ENCODE assay signal across 9 cellular contexts in genomic region chr7:6010370-6010769, GRCh38. TPM values are rescaled to one million over a fixed set of nuclear protein-coding genes. Genes with fewer than 3 reads are reported as not detected.
DNase-seq lines count a peak whose midpoint lies in the region; ATAC-seq, FAIRE-seq and TF ChIP-seq lines count a peak whose summit lies in the region.
"Not testable (repeated sequence)": the region's sequence is repeated elsewhere in the genome, so short reads cannot be mapped to it uniquely, and the experiment has no call there.
"Had no signal": no experiment of that assay in that cellular context is flagged by ENCODE, and none has a peak within 500 bp of the region (broad histone marks: within the 10 kb centered on the region; RNA-seq: fewer than 3 reads in every experiment).

No MANE protein-coding gene starts in this region.

- H3K4me2 ChIP-seq in KMS-11 (peak overlapping the region; percentile 90), HepG2 (ENCODE audit: low read depth, low read length) (peak overlapping the region; percentile 71)

- H3K4me3 Mint-ChIP-seq in Calu3 (ENCODE audit: low read depth, unreplicated experiment) (peak overlapping the region; percentile 90), osteocyte (ENCODE audit: unreplicated experiment) (peak overlapping the region; percentile 85)
- peak overlapping the region; percentile 93 for H3K4me3 Mint-ChIP-seq in activated naive CD8-positive, alpha-beta T cell

- not testable (repeated sequence) for FAIRE-seq in HepG2 (lab: Jason Lieb, UNC)

- H3K27me3 ChIP-seq in KMS-11 (ENCODE audit: insufficient read depth, low read depth); HepG2 (ENCODE audit: control insufficient read depth in 1 of 2, insufficient read depth in 2 of 2, low read length in 2 of 2); upper lobe of right lung: not testable (repeated sequence)

- H3K27me3 Mint-ChIP-seq in Calu3 (ENCODE audit: unreplicated experiment); activated naive CD8-positive, alpha-beta T cell; osteocyte (ENCODE audit: unreplicated experiment): not testable (repeated sequence)

- peak overlapping the region; percentile 93; the same call in 1 of the 2 replicates for H3K9ac ChIP-seq in KMS-11
- H3K9ac ChIP-seq in HepG2 (ENCODE audit: insufficient read depth, low read depth, low read length), result not testable (repeated sequence)

- not testable (repeated sequence) for H3K27ac ChIP-seq in KMS-11, upper lobe of right lung
- H3K27ac ChIP-seq in VCaP (peak overlapping the region; percentile 9; the same call in 1 of the 2 replicates), HepG2 (ENCODE audit: extremely low read length, insufficient read depth, low read length) (peak overlapping the region; percentile 4)

- POLR2A ChIA-PET in HepG2 (lab: Yijun Ruan, JAX), result interaction anchor here (1.9 to 2.7 kb wide), 2 partner anchors 12 to 45 kb away, joined by 9 to 10 read pairs; no protein-coding TSS in a partner anchor

- CTCF ChIA-PET in Calu3 (lab: Charles Lee), result interaction anchor here (1.5 kb wide), 1 partner anchor 45 kb away, joined by 3 read pairs; no protein-coding TSS in a partner anchor
- CTCF ChIA-PET in HepG2 (lab: Yijun Ruan, JAX; ENCODE audit: low intra/inter-chr PET ratio, low total read pairs), result not testable (repeated sequence)

- TF ChIP-seq POLR2A in HepG2 (IDR thresholded peaks at IDR 0.05; ENCODE audit: insufficient read depth in 1 of 2, low read depth in 2 of 2, low read length in 2 of 2), result not testable (repeated sequence)

- H3K9me3 ChIP-seq in HepG2 (ENCODE audit: low read length); upper lobe of right lung: not testable (repeated sequence)

- TF ChIP-seq CTCF in Calu3 (IDR thresholded peaks at IDR 0.05; ENCODE audit: unreplicated experiment); KMS-11 (conservative IDR thresholded peaks at IDR 0.05; ENCODE audit: low read depth, low read length); VCaP (conservative IDR thresholded peaks at IDR 0.05); epithelial cell of esophagus (IDR thresholded peaks at IDR 0.05; ENCODE audit: insufficient read depth, low read depth, low read length, missing control alignments); HepG2 (CRISPR knock-in tag; IDR thresholded peaks at IDR 0.05); osteocyte (IDR thresholded peaks at IDR 0.05); upper lobe of right lung (IDR thresholded peaks at IDR 0.05): not testable (repeated sequence)

- H3K79me2 ChIP-seq in KMS-11 (ENCODE audit: insufficient read depth, low read depth), result peaks cover 49% of the 10 kb centered on the region
- peaks cover 37% of the 10 kb centered on the region for H3K79me2 ChIP-seq in HepG2 (ENCODE audit: insufficient read depth, low read length)

- H3K36me3 Mint-ChIP-seq in Calu3 (ENCODE audit: insufficient read depth, unreplicated experiment), result peaks cover 74% of the 10 kb centered on the region
- not testable (repeated sequence) for H3K36me3 Mint-ChIP-seq in activated naive CD8-positive, alpha-beta T cell
- peaks cover 17% of the 10 kb centered on the region for H3K36me3 Mint-ChIP-seq in osteocyte (ENCODE audit: unreplicated experiment)

- ATAC-seq in HepG2, upper lobe of right lung: not testable (repeated sequence)

- H3K27ac Mint-ChIP-seq in Calu3 (ENCODE audit: unreplicated experiment) (peak overlapping the region; percentile 74), osteocyte (ENCODE audit: unreplicated experiment) (peak overlapping the region; percentile 89)
- peak overlapping the region; percentile 89 for H3K27ac Mint-ChIP-seq in activated naive CD8-positive, alpha-beta T cell

- intact Hi-C loops in Calu3 (cut with micrococcal nuclease; ENCODE audit: unreplicated experiment), result loop anchor here (5.0 kb wide), 1 partner anchor 42 kb away; no protein-coding TSS in a partner anchor
- intact Hi-C loops in HepG2 (cut with micrococcal nuclease; ENCODE audit: unreplicated experiment); upper lobe of right lung (cut with DNase I): not testable (repeated sequence)

- H3K4me1 Mint-ChIP-seq in Calu3 (ENCODE audit: low read depth, unreplicated experiment), result peaks cover 54% of the 10 kb centered on the region
- peaks cover 41% of the 10 kb centered on the region for H3K4me1 Mint-ChIP-seq in activated naive CD8-positive, alpha-beta T cell (ENCODE audit: low read depth)
- peaks cover 41% of the 10 kb centered on the region for H3K4me1 Mint-ChIP-seq in osteocyte (ENCODE audit: unreplicated experiment)

- peaks cover 40% of the 10 kb centered on the region for H3K4me1 ChIP-seq in KMS-11 (ENCODE audit: low read depth, poor library complexity, severe bottlenecking)
- H3K4me1 ChIP-seq in HepG2 (ENCODE audit: insufficient read depth, low read length), result peaks cover 42% of the 10 kb centered on the region
- H3K4me1 ChIP-seq in upper lobe of right lung, result peaks cover 33% of the 10 kb centered on the region

- H3K36me3 ChIP-seq in KMS-11 (ENCODE audit: insufficient read depth); upper lobe of right lung: not testable (repeated sequence)
- H3K36me3 ChIP-seq in HepG2 (replicated peaks in 1 of 2; ENCODE audit: control insufficient read depth in 1 of 2, insufficient read depth in 2 of 2, low read length in 2 of 2), result peaks cover 6 to 11% of the 10 kb centered on the region in 2 experiments; a peak in 4 of 5 replicates

- H4K20me1 ChIP-seq in KMS-11 (ENCODE audit: insufficient read depth); HepG2 (ENCODE audit: insufficient read depth, low read length): not testable (repeated sequence)

- not testable (repeated sequence) for H3K4me3 ChIP-seq in KMS-11 (IDR thresholded peaks at IDR 0.05; ENCODE audit: insufficient read depth, low read depth, low read length)
- H3K4me3 ChIP-seq in epithelial cell of esophagus (ENCODE audit: low read length), result peak overlapping the region; percentile 89
- H3K4me3 ChIP-seq in HepG2 (replicated peaks in 1 of 3; ENCODE audit: insufficient read depth in 1 of 3, low read depth in 2 of 3, low read length in 3 of 3), result peak overlapping the region in 2 of 3 experiments; percentile 15 to 88; a peak in 1 of 6 replicates
- peak overlapping the region; percentile 81 for H3K4me3 ChIP-seq in upper lobe of right lung

- BruUV-seq in Calu3 (replicated peaks; lab: Mats Ljungman, UMichigan); HepG2 (replicated peaks; lab: Mats Ljungman, UMichigan): not testable (repeated sequence)

- 93% methylated on average over 8 of the region's 8 CpGs for WGBS in HepG2 (ENCODE audit: low lambda C conversion rate)

- not testable (repeated sequence) for H2AFZ ChIP-seq in KMS-11 (ENCODE audit: low read depth); HepG2 (ENCODE audit: low read length)

- H3K9me3 Mint-ChIP-seq in Calu3 (ENCODE audit: low read depth, unreplicated experiment); activated naive CD8-positive, alpha-beta T cell (ENCODE audit: low read depth); osteocyte (ENCODE audit: unreplicated experiment): not testable (repeated sequence)

- in situ Hi-C loops in HepG2 (cut with HindIII; ENCODE audit: extremely low pct_ligation_motif_present, low pct_unique_long_range_greater_than_20kb), result not testable (repeated sequence)

- not testable (repeated sequence) for DNase-seq in Calu3; epithelial cell of esophagus (ENCODE audit: low read depth); HepG2 (ENCODE audit: low spot score); osteocyte (ENCODE audit: extremely low spot score, unreplicated experiment); upper lobe of right lung

- TF ChIP-seq RAD21 in HepG2 (CRISPR knock-in tag; IDR thresholded peaks at IDR 0.05), result not testable (repeated sequence)

- not testable (repeated sequence) for TF ChIP-seq EP300 in HepG2 (IDR thresholded peaks at IDR 0.05; ENCODE audit: low read depth in 2 of 2, low read length in 2 of 2); HepG2 (CRISPR knock-in tag; IDR thresholded peaks at IDR 0.05; ENCODE audit: borderline replicate concordance)

RNA-seq across cellular contexts. Expression of gene AIMP2, which starts 1.3 kb away (rescaled TPM):
- total RNA-seq in Calu3 (2022) (74.2 and 85.9 TPM in 2 replicates), HepG2 (2016; rRNA removed; fragmentation: Illumina TruSeq; extraction: Trizol) (84.9 and 97.2 TPM in 2 replicates), osteocyte (47.7 and 49.6 TPM in 2 replicates), upper lobe of right lung (20.3 TPM)
- 24.2 and 29.1 TPM in 2 replicates for total RNA-seq in HepG2 (2016; cell fraction: cytosol; rRNA removed; fragmentation: Illumina TruSeq; extraction: Trizol; ENCODE audit: low read depth)
- total RNA-seq in HepG2 (2016; cell fraction: insoluble cytoplasmic fraction; rRNA removed; fragmentation: Illumina TruSeq; extraction: Trizol), result 82.6 and 109 TPM in 2 replicates
- 30.1 and 33.3 TPM in 2 replicates for total RNA-seq in HepG2 (2016; cell fraction: membrane; rRNA removed; fragmentation: Illumina TruSeq; extraction: Trizol)
- 38.1 and 38.5 TPM in 2 replicates for total RNA-seq in HepG2 (2016; cell fraction: nucleus; rRNA removed; fragmentation: Illumina TruSeq; extraction: Trizol)
- 38.2 and 41.0 TPM in 2 replicates for polyA plus RNA-seq in HepG2 (2011; rRNA removed)
- polyA plus RNA-seq in HepG2 (2011; cell fraction: cytosol; rRNA removed), result 49.9 and 54.2 TPM in 2 replicates
- 18.4 and 23.0 TPM in 2 replicates for polyA plus RNA-seq in HepG2 (2011; cell fraction: nucleus; rRNA removed)
- polyA plus RNA-seq in HepG2 (2012), result 27.3 and 34.0 TPM in 2 replicates
- 20.2 and 21.5 TPM in 2 replicates for polyA plus RNA-seq in HepG2 (2016; cell fraction: cytosol; fragmentation: Illumina TruSeq; extraction: Trizol; ENCODE audit: low read depth)
- polyA plus RNA-seq in HepG2 (2016; cell fraction: insoluble cytoplasmic fraction; fragmentation: Illumina TruSeq; extraction: Trizol; ENCODE audit: low read depth), result 98.6 and 104 TPM in 2 replicates
- polyA plus RNA-seq in HepG2 (2016; cell fraction: membrane; fragmentation: Illumina TruSeq; extraction: Trizol; ENCODE audit: low read depth), result 25.0 and 28.0 TPM in 2 replicates
- 53.2 and 62.7 TPM in 2 replicates for polyA plus RNA-seq in HepG2 (2016; cell fraction: nucleus; fragmentation: Illumina TruSeq; extraction: Trizol; ENCODE audit: insufficient read depth, low read depth)
- polyA minus RNA-seq in HepG2 (2011; rRNA and poly(A)+ RNA removed; ENCODE audit: low replicate concordance), result 73.9 and 128 TPM in 2 replicates
- 30.2 and 32.8 TPM in 2 replicates for polyA minus RNA-seq in HepG2 (2011; cell fraction: cytosol; rRNA and poly(A)+ RNA removed)
- polyA minus RNA-seq in HepG2 (2011; cell fraction: nucleus; rRNA and poly(A)+ RNA removed), result 25.9 and 34.8 TPM in 2 replicates

RNA-seq across cellular contexts. Expression of gene PMS2, which starts 1.5 kb away (rescaled TPM):
- total RNA-seq in Calu3 (2022) (32.6 and 33.2 TPM in 2 replicates), HepG2 (2016; rRNA removed; fragmentation: Illumina TruSeq; extraction: Trizol) (11.4 and 13.9 TPM in 2 replicates), osteocyte (21.4 and 26.3 TPM in 2 replicates), upper lobe of right lung (12.5 TPM)
- total RNA-seq in HepG2 (2016; cell fraction: cytosol; rRNA removed; fragmentation: Illumina TruSeq; extraction: Trizol; ENCODE audit: low read depth), result 6.5 and 6.8 TPM in 2 replicates
- total RNA-seq in HepG2 (2016; cell fraction: insoluble cytoplasmic fraction; rRNA removed; fragmentation: Illumina TruSeq; extraction: Trizol), result 11.7 and 13.5 TPM in 2 replicates
- 8.2 and 8.9 TPM in 2 replicates for total RNA-seq in HepG2 (2016; cell fraction: membrane; rRNA removed; fragmentation: Illumina TruSeq; extraction: Trizol)
- total RNA-seq in HepG2 (2016; cell fraction: nucleus; rRNA removed; fragmentation: Illumina TruSeq; extraction: Trizol), result 11.2 and 11.7 TPM in 2 replicates
- 6.2 and 6.3 TPM in 2 replicates for polyA plus RNA-seq in HepG2 (2011; rRNA removed)
- 3.6 and 3.9 TPM in 2 replicates for polyA plus RNA-seq in HepG2 (2011; cell fraction: cytosol; rRNA removed)
- polyA plus RNA-seq in HepG2 (2011; cell fraction: nucleus; rRNA removed), result 6.3 and 8.2 TPM in 2 replicates
- polyA plus RNA-seq in HepG2 (2012), result 5.1 and 5.9 TPM in 2 replicates
- 0.99 and 1.1 TPM in 2 replicates for polyA plus RNA-seq in HepG2 (2016; cell fraction: cytosol; fragmentation: Illumina TruSeq; extraction: Trizol; ENCODE audit: low read depth)
- polyA plus RNA-seq in HepG2 (2016; cell fraction: insoluble cytoplasmic fraction; fragmentation: Illumina TruSeq; extraction: Trizol; ENCODE audit: low read depth), result 8.6 and 8.7 TPM in 2 replicates
- polyA plus RNA-seq in HepG2 (2016; cell fraction: membrane; fragmentation: Illumina TruSeq; extraction: Trizol; ENCODE audit: low read depth), result 2.1 and 2.5 TPM in 2 replicates
- 12.2 and 13.2 TPM in 2 replicates for polyA plus RNA-seq in HepG2 (2016; cell fraction: nucleus; fragmentation: Illumina TruSeq; extraction: Trizol; ENCODE audit: insufficient read depth, low read depth)
- 6.1 and 20.2 TPM in 2 replicates for polyA minus RNA-seq in HepG2 (2011; rRNA and poly(A)+ RNA removed; ENCODE audit: low replicate concordance)
- polyA minus RNA-seq in HepG2 (2011; cell fraction: cytosol; rRNA and poly(A)+ RNA removed), result 4.1 and 6.0 TPM in 2 replicates
- polyA minus RNA-seq in HepG2 (2011; cell fraction: nucleus; rRNA and poly(A)+ RNA removed), result 8.9 and 12.2 TPM in 2 replicates

RNA-seq across cellular contexts. Expression of gene ANKRD61, which starts 20.8 kb away (rescaled TPM):
- total RNA-seq in Calu3 (2022), result 0.47 and 0.59 TPM in 2 replicates
- total RNA-seq in HepG2 (2016; rRNA removed; fragmentation: Illumina TruSeq; extraction: Trizol), result 0.13 TPM in 1 of 2 replicates, not detected in the other
- total RNA-seq in HepG2 (2016; cell fraction: cytosol; rRNA removed; fragmentation: Illumina TruSeq; extraction: Trizol; ENCODE audit: low read depth), result not detected in 2 replicates
- total RNA-seq in HepG2 (2016; cell fraction: insoluble cytoplasmic fraction; rRNA removed; fragmentation: Illumina TruSeq; extraction: Trizol), result 0.11 TPM in 1 of 2 replicates, not detected in the other
- not detected in 2 replicates for total RNA-seq in HepG2 (2016; cell fraction: membrane; rRNA removed; fragmentation: Illumina TruSeq; extraction: Trizol)
- not detected in 2 replicates for total RNA-seq in HepG2 (2016; cell fraction: nucleus; rRNA removed; fragmentation: Illumina TruSeq; extraction: Trizol)
- 0.24 TPM in 1 of 2 replicates, not detected in the other for polyA plus RNA-seq in HepG2 (2011; rRNA removed)
- 0.10 and 0.13 TPM in 2 replicates for polyA plus RNA-seq in HepG2 (2011; cell fraction: cytosol; rRNA removed)
- polyA plus RNA-seq in HepG2 (2011; cell fraction: nucleus; rRNA removed), result 0.17 and 0.21 TPM in 2 replicates
- 1.3 and 1.4 TPM in 2 replicates for polyA plus RNA-seq in HepG2 (2012)
- polyA plus RNA-seq in HepG2 (2016; cell fraction: cytosol; fragmentation: Illumina TruSeq; extraction: Trizol; ENCODE audit: low read depth), result 0.08 and 0.14 TPM in 2 replicates
- not detected in 2 replicates for polyA plus RNA-seq in HepG2 (2016; cell fraction: insoluble cytoplasmic fraction; fragmentation: Illumina TruSeq; extraction: Trizol; ENCODE audit: low read depth)
- polyA plus RNA-seq in HepG2 (2016; cell fraction: membrane; fragmentation: Illumina TruSeq; extraction: Trizol; ENCODE audit: low read depth), result not detected in 2 replicates
- not detected in 2 replicates for polyA plus RNA-seq in HepG2 (2016; cell fraction: nucleus; fragmentation: Illumina TruSeq; extraction: Trizol; ENCODE audit: insufficient read depth, low read depth)
- polyA minus RNA-seq in HepG2 (2011; rRNA and poly(A)+ RNA removed; ENCODE audit: low replicate concordance), result 0.65 TPM in 1 of 2 replicates, not detected in the other
- polyA minus RNA-seq in HepG2 (2011; cell fraction: cytosol; rRNA and poly(A)+ RNA removed), result not detected in 2 replicates
- not detected in 2 replicates for polyA minus RNA-seq in HepG2 (2011; cell fraction: nucleus; rRNA and poly(A)+ RNA removed)
- total RNA-seq in osteocyte, result not detected in 2 replicates
- total RNA-seq in upper lobe of right lung, result not detected
- total RNA-seq: cardiac septum had no signal

RNA-seq across cellular contexts. Expression of gene RSPH10B, which starts 39.9 kb away (rescaled TPM):
- 0.33 and 0.37 TPM in 2 replicates for total RNA-seq in Calu3 (2022)
- total RNA-seq in HepG2 (2016; rRNA removed; fragmentation: Illumina TruSeq; extraction: Trizol), result not detected in 2 replicates
- total RNA-seq in HepG2 (2016; cell fraction: cytosol; rRNA removed; fragmentation: Illumina TruSeq; extraction: Trizol; ENCODE audit: low read depth), result 0.09 and 0.10 TPM in 2 replicates
- total RNA-seq in HepG2 (2016; cell fraction: insoluble cytoplasmic fraction; rRNA removed; fragmentation: Illumina TruSeq; extraction: Trizol), result not detected in 2 replicates
- total RNA-seq in HepG2 (2016; cell fraction: membrane; rRNA removed; fragmentation: Illumina TruSeq; extraction: Trizol), result 0.15 TPM in 1 of 2 replicates, not detected in the other
- not detected in 2 replicates for total RNA-seq in HepG2 (2016; cell fraction: nucleus; rRNA removed; fragmentation: Illumina TruSeq; extraction: Trizol)
- polyA plus RNA-seq in HepG2 (2011; rRNA removed), result 0.03 TPM in 1 of 2 replicates, not detected in the other
- polyA plus RNA-seq in HepG2 (2011; cell fraction: cytosol; rRNA removed), result not detected in 2 replicates
- not detected in 2 replicates for polyA plus RNA-seq in HepG2 (2011; cell fraction: nucleus; rRNA removed)
- 0.13 and 0.15 TPM in 2 replicates for polyA plus RNA-seq in HepG2 (2012)
- polyA plus RNA-seq in HepG2 (2016; cell fraction: cytosol; fragmentation: Illumina TruSeq; extraction: Trizol; ENCODE audit: low read depth), result not detected in 2 replicates
- polyA plus RNA-seq in HepG2 (2016; cell fraction: insoluble cytoplasmic fraction; fragmentation: Illumina TruSeq; extraction: Trizol; ENCODE audit: low read depth), result not detected in 2 replicates
- polyA plus RNA-seq in HepG2 (2016; cell fraction: membrane; fragmentation: Illumina TruSeq; extraction: Trizol; ENCODE audit: low read depth), result not detected in 2 replicates
- not detected in 2 replicates for polyA plus RNA-seq in HepG2 (2016; cell fraction: nucleus; fragmentation: Illumina TruSeq; extraction: Trizol; ENCODE audit: insufficient read depth, low read depth)
- polyA minus RNA-seq in HepG2 (2011; rRNA and poly(A)+ RNA removed; ENCODE audit: low replicate concordance), result 0.05 TPM in 1 of 2 replicates, not detected in the other
- polyA minus RNA-seq in HepG2 (2011; cell fraction: cytosol; rRNA and poly(A)+ RNA removed), result not detected in 2 replicates
- not detected in 2 replicates for polyA minus RNA-seq in HepG2 (2011; cell fraction: nucleus; rRNA and poly(A)+ RNA removed)
- total RNA-seq in osteocyte, result not detected in 2 replicates
- total RNA-seq in upper lobe of right lung, result not detected
- total RNA-seq: cardiac septum had no signal

RNA-seq across cellular contexts. Expression of gene EIF2AK1, which starts 48.6 kb away (rescaled TPM):
- total RNA-seq in Calu3 (2022), result 182 and 197 TPM in 2 replicates
- total RNA-seq in HepG2 (2016; rRNA removed; fragmentation: Illumina TruSeq; extraction: Trizol), result 71.4 and 103 TPM in 2 replicates
- total RNA-seq in HepG2 (2016; cell fraction: cytosol; rRNA removed; fragmentation: Illumina TruSeq; extraction: Trizol; ENCODE audit: low read depth), result 34.6 and 40.9 TPM in 2 replicates
- total RNA-seq in HepG2 (2016; cell fraction: insoluble cytoplasmic fraction; rRNA removed; fragmentation: Illumina TruSeq; extraction: Trizol), result 68.8 and 97.8 TPM in 2 replicates
- 110 and 126 TPM in 2 replicates for total RNA-seq in HepG2 (2016; cell fraction: membrane; rRNA removed; fragmentation: Illumina TruSeq; extraction: Trizol)
- total RNA-seq in HepG2 (2016; cell fraction: nucleus; rRNA removed; fragmentation: Illumina TruSeq; extraction: Trizol), result 55.1 and 65.4 TPM in 2 replicates
- polyA plus RNA-seq in HepG2 (2011; rRNA removed), result 112 and 115 TPM in 2 replicates
- polyA plus RNA-seq in HepG2 (2011; cell fraction: cytosol; rRNA removed), result 113 and 122 TPM in 2 replicates
- polyA plus RNA-seq in HepG2 (2011; cell fraction: nucleus; rRNA removed), result 110 and 112 TPM in 2 replicates
- polyA plus RNA-seq in HepG2 (2012), result 80.4 and 124 TPM in 2 replicates
- 68.3 and 68.8 TPM in 2 replicates for polyA plus RNA-seq in HepG2 (2016; cell fraction: cytosol; fragmentation: Illumina TruSeq; extraction: Trizol; ENCODE audit: low read depth)
- polyA plus RNA-seq in HepG2 (2016; cell fraction: insoluble cytoplasmic fraction; fragmentation: Illumina TruSeq; extraction: Trizol; ENCODE audit: low read depth), result 137 and 157 TPM in 2 replicates
- polyA plus RNA-seq in HepG2 (2016; cell fraction: membrane; fragmentation: Illumina TruSeq; extraction: Trizol; ENCODE audit: low read depth), result 130 and 160 TPM in 2 replicates
- polyA plus RNA-seq in HepG2 (2016; cell fraction: nucleus; fragmentation: Illumina TruSeq; extraction: Trizol; ENCODE audit: insufficient read depth, low read depth), result 103 and 117 TPM in 2 replicates
- polyA minus RNA-seq in HepG2 (2011; rRNA and poly(A)+ RNA removed; ENCODE audit: low replicate concordance), result 67.1 and 79.8 TPM in 2 replicates
- 86.8 and 115 TPM in 2 replicates for polyA minus RNA-seq in HepG2 (2011; cell fraction: cytosol; rRNA and poly(A)+ RNA removed)
- polyA minus RNA-seq in HepG2 (2011; cell fraction: nucleus; rRNA and poly(A)+ RNA removed), result 84.1 and 87.9 TPM in 2 replicates
- total RNA-seq in osteocyte, result 83.1 and 89.7 TPM in 2 replicates
- total RNA-seq in upper lobe of right lung, result 77.2 TPM
